Comparison of ENCODE assay signal across 1 cellular context in the genomic region with DNA sequence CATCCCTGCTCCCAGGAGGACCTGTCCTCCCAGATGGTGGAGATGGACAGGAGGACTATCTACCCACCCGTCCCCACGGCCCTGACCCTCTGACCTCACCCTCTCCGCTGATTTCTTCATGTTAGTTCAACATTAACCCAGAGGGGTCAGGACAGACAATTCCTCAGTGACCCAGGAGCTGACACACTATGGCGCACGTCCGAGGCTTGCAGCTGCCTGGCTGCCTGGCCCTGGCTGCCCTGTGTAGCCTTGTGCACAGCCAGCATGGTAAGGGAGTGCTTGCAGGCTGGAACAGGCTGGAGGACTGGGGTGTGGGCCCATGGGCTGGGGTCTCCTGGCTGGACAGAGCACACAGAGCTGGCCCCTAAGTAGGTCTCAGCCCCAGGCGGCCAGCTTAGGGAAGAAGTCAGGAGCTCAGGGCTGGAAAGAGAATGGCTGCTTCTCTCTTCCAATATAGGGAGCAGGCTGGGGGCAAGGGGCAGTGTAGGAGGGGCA.
TF ChIP-seq lines count a peak whose summit lies in the region.

A gene (plus strand): TSS at position 166 of the 495 bp plus-strand sequence. CDS start 23 bp downstream, at position 189.

TF ChIP-seq in HepG2, 621 proteins besides CTCF, POLR2A, EP300 and RAD21 (continued from another document and continues in another):
- TF ChIP-seq FOXM1 (CRISPR knock-in tag; IDR thresholded peaks at IDR 0.05): no peak
- TF ChIP-seq SETDB1 (CRISPR knock-in tag; IDR thresholded peaks at IDR 0.05; ENCODE audit: borderline replicate concordance): no peak
- TF ChIP-seq MAFF (IDR thresholded peaks at IDR 0.05; ENCODE audit: low read depth, low read length): no peak
- TF ChIP-seq SIX1 (CRISPR knock-in tag; IDR thresholded peaks at IDR 0.05; ENCODE audit: borderline replicate concordance): 0 out of 2 replicates have a peak, but pooled peaks have one; percentile 39
- TF ChIP-seq, protein P1, sequence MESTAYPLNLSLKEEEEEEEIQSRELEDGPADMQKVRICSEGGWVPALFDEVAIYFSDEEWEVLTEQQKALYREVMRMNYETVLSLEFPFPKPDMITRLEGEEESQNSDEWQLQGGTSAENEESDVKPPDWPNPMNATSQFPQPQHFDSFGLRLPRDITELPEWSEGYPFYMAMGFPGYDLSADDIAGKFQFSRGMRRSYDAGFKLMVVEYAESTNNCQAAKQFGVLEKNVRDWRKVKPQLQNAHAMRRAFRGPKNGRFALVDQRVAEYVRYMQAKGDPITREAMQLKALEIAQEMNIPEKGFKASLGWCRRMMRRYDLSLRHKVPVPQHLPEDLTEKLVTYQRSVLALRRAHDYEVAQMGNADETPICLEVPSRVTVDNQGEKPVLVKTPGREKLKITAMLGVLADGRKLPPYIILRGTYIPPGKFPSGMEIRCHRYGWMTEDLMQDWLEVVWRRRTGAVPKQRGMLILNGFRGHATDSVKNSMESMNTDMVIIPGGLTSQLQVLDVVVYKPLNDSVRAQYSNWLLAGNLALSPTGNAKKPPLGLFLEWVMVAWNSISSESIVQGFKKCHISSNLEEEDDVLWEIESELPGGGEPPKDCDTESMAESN (CRISPR knock-in tag; conservative IDR thresholded peaks at IDR 0.05): peak; percentile 39; the same call in 1 of the 2 replicates
- TF ChIP-seq, protein P2, sequence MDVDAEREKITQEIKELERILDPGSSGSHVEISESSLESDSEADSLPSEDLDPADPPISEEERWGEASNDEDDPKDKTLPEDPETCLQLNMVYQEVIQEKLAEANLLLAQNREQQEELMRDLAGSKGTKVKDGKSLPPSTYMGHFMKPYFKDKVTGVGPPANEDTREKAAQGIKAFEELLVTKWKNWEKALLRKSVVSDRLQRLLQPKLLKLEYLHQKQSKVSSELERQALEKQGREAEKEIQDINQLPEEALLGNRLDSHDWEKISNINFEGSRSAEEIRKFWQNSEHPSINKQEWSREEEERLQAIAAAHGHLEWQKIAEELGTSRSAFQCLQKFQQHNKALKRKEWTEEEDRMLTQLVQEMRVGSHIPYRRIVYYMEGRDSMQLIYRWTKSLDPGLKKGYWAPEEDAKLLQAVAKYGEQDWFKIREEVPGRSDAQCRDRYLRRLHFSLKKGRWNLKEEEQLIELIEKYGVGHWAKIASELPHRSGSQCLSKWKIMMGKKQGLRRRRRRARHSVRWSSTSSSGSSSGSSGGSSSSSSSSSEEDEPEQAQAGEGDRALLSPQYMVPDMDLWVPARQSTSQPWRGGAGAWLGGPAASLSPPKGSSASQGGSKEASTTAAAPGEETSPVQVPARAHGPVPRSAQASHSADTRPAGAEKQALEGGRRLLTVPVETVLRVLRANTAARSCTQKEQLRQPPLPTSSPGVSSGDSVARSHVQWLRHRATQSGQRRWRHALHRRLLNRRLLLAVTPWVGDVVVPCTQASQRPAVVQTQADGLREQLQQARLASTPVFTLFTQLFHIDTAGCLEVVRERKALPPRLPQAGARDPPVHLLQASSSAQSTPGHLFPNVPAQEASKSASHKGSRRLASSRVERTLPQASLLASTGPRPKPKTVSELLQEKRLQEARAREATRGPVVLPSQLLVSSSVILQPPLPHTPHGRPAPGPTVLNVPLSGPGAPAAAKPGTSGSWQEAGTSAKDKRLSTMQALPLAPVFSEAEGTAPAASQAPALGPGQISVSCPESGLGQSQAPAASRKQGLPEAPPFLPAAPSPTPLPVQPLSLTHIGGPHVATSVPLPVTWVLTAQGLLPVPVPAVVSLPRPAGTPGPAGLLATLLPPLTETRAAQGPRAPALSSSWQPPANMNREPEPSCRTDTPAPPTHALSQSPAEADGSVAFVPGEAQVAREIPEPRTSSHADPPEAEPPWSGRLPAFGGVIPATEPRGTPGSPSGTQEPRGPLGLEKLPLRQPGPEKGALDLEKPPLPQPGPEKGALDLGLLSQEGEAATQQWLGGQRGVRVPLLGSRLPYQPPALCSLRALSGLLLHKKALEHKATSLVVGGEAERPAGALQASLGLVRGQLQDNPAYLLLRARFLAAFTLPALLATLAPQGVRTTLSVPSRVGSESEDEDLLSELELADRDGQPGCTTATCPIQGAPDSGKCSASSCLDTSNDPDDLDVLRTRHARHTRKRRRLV (CRISPR knock-in tag; IDR thresholded peaks at IDR 0.05): no peak; the same call in 1 of the 2 replicates
- no peak; the same call in 1 of the 2 replicates for TF ChIP-seq ZNF501 (CRISPR knock-in tag; IDR thresholded peaks at IDR 0.05)
- TF ChIP-seq ZEB1 (IDR thresholded peaks at IDR 0.05; ENCODE audit: insufficient replicate concordance, low read depth): no peak
- no peak for TF ChIP-seq ZNF777 (CRISPR knock-in tag; IDR thresholded peaks at IDR 0.05)
- TF ChIP-seq, protein P3, sequence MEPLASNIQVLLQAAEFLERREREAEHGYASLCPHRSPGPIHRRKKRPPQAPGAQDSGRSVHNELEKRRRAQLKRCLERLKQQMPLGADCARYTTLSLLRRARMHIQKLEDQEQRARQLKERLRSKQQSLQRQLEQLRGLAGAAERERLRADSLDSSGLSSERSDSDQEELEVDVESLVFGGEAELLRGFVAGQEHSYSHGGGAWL (CRISPR knock-in tag; IDR thresholded peaks at IDR 0.05): no peak; the same call in 1 of the 2 replicates
- no peak for TF ChIP-seq ZNF225 (CRISPR knock-in tag; IDR thresholded peaks at IDR 0.05)
- no peak for TF ChIP-seq ZFP36 (IDR thresholded peaks at IDR 0.05; ENCODE audit: borderline replicate concordance, low read depth, low read length, partially characterized antibody)
- TF ChIP-seq GLI4 (CRISPR knock-in tag; IDR thresholded peaks at IDR 0.05; ENCODE audit: borderline replicate concordance): no peak
- no peak for TF ChIP-seq ZSCAN22 (CRISPR knock-in tag; IDR thresholded peaks at IDR 0.05)
- TF ChIP-seq RCOR2 (CRISPR knock-in tag; IDR thresholded peaks at IDR 0.05): peak; percentile 78; the same call in 1 of the 2 replicates
- TF ChIP-seq AGO2 (optimal IDR thresholded peaks at IDR 0.05; ENCODE audit: low read depth, low read length): no peak
- peak; percentile 74; the same call in 1 of the 2 replicates for TF ChIP-seq SNAPC2 (CRISPR knock-in tag; IDR thresholded peaks at IDR 0.05)
- TF ChIP-seq SNAI1 (CRISPR knock-in tag; IDR thresholded peaks at IDR 0.05; ENCODE audit: borderline replicate concordance): no peak
- TF ChIP-seq, protein P4, sequence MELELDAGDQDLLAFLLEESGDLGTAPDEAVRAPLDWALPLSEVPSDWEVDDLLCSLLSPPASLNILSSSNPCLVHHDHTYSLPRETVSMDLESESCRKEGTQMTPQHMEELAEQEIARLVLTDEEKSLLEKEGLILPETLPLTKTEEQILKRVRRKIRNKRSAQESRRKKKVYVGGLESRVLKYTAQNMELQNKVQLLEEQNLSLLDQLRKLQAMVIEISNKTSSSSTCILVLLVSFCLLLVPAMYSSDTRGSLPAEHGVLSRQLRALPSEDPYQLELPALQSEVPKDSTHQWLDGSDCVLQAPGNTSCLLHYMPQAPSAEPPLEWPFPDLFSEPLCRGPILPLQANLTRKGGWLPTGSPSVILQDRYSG (CRISPR knock-in tag; IDR thresholded peaks at IDR 0.05): no peak
- TF ChIP-seq ATM (IDR thresholded peaks at IDR 0.05; ENCODE audit: borderline replicate concordance): no peak
- TF ChIP-seq ZNF124 (CRISPR knock-in tag; IDR thresholded peaks at IDR 0.05): peak; percentile 50; the same call in 1 of the 2 replicates
- TF ChIP-seq, protein P5, sequence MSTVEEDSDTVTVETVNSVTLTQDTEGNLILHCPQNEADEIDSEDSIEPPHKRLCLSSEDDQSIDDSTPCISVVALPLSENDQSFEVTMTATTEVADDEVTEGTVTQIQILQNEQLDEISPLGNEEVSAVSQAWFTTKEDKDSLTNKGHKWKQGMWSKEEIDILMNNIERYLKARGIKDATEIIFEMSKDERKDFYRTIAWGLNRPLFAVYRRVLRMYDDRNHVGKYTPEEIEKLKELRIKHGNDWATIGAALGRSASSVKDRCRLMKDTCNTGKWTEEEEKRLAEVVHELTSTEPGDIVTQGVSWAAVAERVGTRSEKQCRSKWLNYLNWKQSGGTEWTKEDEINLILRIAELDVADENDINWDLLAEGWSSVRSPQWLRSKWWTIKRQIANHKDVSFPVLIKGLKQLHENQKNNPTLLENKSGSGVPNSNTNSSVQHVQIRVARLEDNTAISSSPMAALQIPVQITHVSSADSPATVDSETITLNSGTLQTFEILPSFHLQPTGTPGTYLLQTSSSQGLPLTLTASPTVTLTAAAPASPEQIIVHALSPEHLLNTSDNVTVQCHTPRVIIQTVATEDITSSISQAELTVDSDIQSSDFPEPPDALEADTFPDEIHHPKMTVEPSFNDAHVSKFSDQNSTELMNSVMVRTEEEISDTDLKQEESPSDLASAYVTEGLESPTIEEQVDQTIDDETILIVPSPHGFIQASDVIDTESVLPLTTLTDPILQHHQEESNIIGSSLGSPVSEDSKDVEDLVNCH (CRISPR knock-in tag; IDR thresholded peaks at IDR 0.05): no peak
- TF ChIP-seq ZNF737 (CRISPR knock-in tag; IDR thresholded peaks at IDR 0.05; ENCODE audit: borderline replicate concordance): no peak
- TF ChIP-seq, protein P6, sequence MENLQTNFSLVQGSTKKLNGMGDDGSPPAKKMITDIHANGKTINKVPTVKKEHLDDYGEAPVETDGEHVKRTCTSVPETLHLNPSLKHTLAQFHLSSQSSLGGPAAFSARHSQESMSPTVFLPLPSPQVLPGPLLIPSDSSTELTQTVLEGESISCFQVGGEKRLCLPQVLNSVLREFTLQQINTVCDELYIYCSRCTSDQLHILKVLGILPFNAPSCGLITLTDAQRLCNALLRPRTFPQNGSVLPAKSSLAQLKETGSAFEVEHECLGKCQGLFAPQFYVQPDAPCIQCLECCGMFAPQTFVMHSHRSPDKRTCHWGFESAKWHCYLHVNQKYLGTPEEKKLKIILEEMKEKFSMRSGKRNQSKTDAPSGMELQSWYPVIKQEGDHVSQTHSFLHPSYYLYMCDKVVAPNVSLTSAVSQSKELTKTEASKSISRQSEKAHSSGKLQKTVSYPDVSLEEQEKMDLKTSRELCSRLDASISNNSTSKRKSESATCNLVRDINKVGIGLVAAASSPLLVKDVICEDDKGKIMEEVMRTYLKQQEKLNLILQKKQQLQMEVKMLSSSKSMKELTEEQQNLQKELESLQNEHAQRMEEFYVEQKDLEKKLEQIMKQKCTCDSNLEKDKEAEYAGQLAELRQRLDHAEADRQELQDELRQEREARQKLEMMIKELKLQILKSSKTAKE (CRISPR knock-in tag; IDR thresholded peaks at IDR 0.05; ENCODE audit: borderline replicate concordance): peak; percentile 87
- peak; percentile 81; the same call in 1 of the 2 replicates for TF ChIP-seq ZNF816 (CRISPR knock-in tag; IDR thresholded peaks at IDR 0.05; ENCODE audit: borderline replicate concordance)
- TF ChIP-seq, protein P7, sequence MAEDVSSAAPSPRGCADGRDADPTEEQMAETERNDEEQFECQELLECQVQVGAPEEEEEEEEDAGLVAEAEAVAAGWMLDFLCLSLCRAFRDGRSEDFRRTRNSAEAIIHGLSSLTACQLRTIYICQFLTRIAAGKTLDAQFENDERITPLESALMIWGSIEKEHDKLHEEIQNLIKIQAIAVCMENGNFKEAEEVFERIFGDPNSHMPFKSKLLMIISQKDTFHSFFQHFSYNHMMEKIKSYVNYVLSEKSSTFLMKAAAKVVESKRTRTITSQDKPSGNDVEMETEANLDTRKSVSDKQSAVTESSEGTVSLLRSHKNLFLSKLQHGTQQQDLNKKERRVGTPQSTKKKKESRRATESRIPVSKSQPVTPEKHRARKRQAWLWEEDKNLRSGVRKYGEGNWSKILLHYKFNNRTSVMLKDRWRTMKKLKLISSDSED (CRISPR knock-in tag; IDR thresholded peaks at IDR 0.05): no peak
- TF ChIP-seq ZMYM2 (CRISPR knock-in tag; IDR thresholded peaks at IDR 0.05): no peak; the same call in 1 of the 2 replicates
- no peak for TF ChIP-seq TBX3 (IDR thresholded peaks at IDR 0.05; ENCODE audit: borderline replicate concordance)
- no peak for TF ChIP-seq SMAD9 (CRISPR knock-in tag; IDR thresholded peaks at IDR 0.05)
- TF ChIP-seq, protein P8, sequence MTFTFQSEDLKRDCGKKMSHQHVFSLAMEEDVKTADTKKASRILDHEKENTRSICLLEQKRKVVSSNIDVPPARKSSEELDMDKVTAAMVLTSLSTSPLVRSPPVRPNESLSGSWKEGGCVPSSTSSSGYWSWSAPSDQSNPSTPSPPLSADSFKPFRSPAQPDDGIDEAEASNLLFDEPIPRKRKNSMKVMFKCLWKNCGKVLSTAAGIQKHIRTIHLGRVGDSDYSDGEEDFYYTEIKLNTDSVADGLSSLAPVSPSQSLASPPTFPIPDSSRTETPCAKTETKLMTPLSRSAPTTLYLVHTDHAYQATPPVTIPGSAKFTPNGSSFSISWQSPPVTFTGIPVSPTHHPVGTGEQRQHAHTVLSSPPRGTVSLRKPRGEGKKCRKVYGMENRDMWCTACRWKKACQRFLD (CRISPR knock-in tag; IDR thresholded peaks at IDR 0.05; ENCODE audit: borderline replicate concordance): no peak
- no peak; the same call in 1 of the 2 replicates for TF ChIP-seq ZNF335 (CRISPR knock-in tag; IDR thresholded peaks at IDR 0.05)
- peak; percentile 83; the same call in 1 of the 2 replicates for TF ChIP-seq SALL2 (CRISPR knock-in tag; IDR thresholded peaks at IDR 0.05)
- peak; percentile 98 for TF ChIP-seq TAF1 (CRISPR knock-in tag; IDR thresholded peaks at IDR 0.05)
- TF ChIP-seq, protein P9, sequence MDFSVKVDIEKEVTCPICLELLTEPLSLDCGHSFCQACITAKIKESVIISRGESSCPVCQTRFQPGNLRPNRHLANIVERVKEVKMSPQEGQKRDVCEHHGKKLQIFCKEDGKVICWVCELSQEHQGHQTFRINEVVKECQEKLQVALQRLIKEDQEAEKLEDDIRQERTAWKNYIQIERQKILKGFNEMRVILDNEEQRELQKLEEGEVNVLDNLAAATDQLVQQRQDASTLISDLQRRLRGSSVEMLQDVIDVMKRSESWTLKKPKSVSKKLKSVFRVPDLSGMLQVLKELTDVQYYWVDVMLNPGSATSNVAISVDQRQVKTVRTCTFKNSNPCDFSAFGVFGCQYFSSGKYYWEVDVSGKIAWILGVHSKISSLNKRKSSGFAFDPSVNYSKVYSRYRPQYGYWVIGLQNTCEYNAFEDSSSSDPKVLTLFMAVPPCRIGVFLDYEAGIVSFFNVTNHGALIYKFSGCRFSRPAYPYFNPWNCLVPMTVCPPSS (IDR thresholded peaks at IDR 0.05): no peak
- TF ChIP-seq ZNF235 (CRISPR knock-in tag; IDR thresholded peaks at IDR 0.05; ENCODE audit: borderline replicate concordance): no peak
- TF ChIP-seq ZNF713 (CRISPR knock-in tag; IDR thresholded peaks at IDR 0.05): 0 out of 2 replicates have a peak, but pooled peaks have one; percentile 63
- TF ChIP-seq ZNF446 (CRISPR knock-in tag; IDR thresholded peaks at IDR 0.05): no peak; the same call in 1 of the 2 replicates
- no peak for TF ChIP-seq RFX1 (IDR thresholded peaks at IDR 0.05)
- no peak for TF ChIP-seq KAT2B (IDR thresholded peaks at IDR 0.05; ENCODE audit: borderline replicate concordance, low read depth, low read length)
- TF ChIP-seq, protein P10, sequence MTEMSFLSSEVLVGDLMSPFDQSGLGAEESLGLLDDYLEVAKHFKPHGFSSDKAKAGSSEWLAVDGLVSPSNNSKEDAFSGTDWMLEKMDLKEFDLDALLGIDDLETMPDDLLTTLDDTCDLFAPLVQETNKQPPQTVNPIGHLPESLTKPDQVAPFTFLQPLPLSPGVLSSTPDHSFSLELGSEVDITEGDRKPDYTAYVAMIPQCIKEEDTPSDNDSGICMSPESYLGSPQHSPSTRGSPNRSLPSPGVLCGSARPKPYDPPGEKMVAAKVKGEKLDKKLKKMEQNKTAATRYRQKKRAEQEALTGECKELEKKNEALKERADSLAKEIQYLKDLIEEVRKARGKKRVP (CRISPR knock-in tag; IDR thresholded peaks at IDR 0.05): peak in 1 of 2 experiments; percentile 87; a peak in 2 of 4 replicates
- TF ChIP-seq, protein P11, sequence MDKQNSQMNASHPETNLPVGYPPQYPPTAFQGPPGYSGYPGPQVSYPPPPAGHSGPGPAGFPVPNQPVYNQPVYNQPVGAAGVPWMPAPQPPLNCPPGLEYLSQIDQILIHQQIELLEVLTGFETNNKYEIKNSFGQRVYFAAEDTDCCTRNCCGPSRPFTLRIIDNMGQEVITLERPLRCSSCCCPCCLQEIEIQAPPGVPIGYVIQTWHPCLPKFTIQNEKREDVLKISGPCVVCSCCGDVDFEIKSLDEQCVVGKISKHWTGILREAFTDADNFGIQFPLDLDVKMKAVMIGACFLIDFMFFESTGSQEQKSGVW (CRISPR knock-in tag; IDR thresholded peaks at IDR 0.05; ENCODE audit: borderline replicate concordance): no peak
- TF ChIP-seq HOXA7 (CRISPR knock-in tag; IDR thresholded peaks at IDR 0.05): no peak
